Comparison of ENCODE assay signal across 29 cellular contexts in the genomic region with DNA sequence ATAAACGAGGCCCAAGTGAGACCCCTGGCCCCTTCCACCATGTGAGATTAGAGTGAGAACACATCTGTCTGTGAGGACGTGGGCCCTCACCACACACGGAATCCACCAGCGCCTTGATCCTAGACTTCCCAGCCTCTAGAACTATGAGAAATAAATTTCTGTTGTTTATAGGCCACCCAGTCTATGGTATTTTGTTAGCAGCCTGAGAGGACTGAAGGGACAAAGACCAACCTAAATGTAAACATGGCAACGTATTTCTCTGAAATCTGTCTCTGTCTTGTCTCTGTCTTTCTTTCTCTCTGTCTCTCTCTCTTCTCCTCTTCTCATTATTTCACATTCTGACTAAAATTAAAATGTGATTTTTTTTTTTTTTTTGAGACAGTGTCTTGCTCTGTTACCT. TPM values are rescaled to one million over a fixed set of nuclear protein-coding genes. Genes with fewer than 3 reads are reported as not detected.
"Had no signal": no experiment of that assay in that cellular context is flagged by ENCODE, and none has a peak within 500 bp of the region (broad histone marks: within the 10 kb centered on the region; RNA-seq: fewer than 3 reads in every experiment).

No MANE protein-coding gene starts in this region.

- H3K9me3 ChIP-seq: colonic mucosa, esophagus muscularis mucosa, esophagus squamous epithelium, gastrocnemius medialis, gastroesophageal sphincter, heart left ventricle, heart right ventricle had no signal

- FAIRE-seq: colon, endometrium, endothelial cell of umbilical vein, frontal cortex had no signal

- H3K27ac ChIP-seq: colonic mucosa, coronary artery, dorsolateral prefrontal cortex, epithelial cell of prostate, esophagus muscularis mucosa, esophagus squamous epithelium, foreskin keratinocyte, gastrocnemius medialis, gastroesophageal sphincter, heart left ventricle, heart right ventricle had no signal

- H3K4me3 Mint-ChIP-seq: dendritic cell treated with granulocyte-macrophage colony-stimulating factor and Interleukin-4, amounts not matched to agents 40 ng/mL and 50 ng/mL, for 4 days; effector memory CD8-positive, alpha-beta T cell; endodermal cell had no signal

- DNase-seq: colonic mucosa; cortex of kidney; dermis blood vessel endothelial cell; dorsolateral prefrontal cortex; effector CD4-positive, alpha-beta T cell; effector CD8-positive, alpha-beta T cell; effector memory CD4-positive, alpha-beta T cell; effector memory CD8-positive, alpha-beta T cell; endodermal cell; erythroblast; esophagus squamous epithelium; foreskin fibroblast; foreskin keratinocyte; foreskin melanocyte; gastrocnemius medialis; glutamatergic neuron; head of caudate nucleus; heart left ventricle; heart right ventricle had no signal

- H3K4me3 ChIP-seq: colonic mucosa, coronary artery, dorsolateral prefrontal cortex, esophagus muscularis mucosa, esophagus squamous epithelium, gastrocnemius medialis, gastroesophageal sphincter, heart left ventricle, heart right ventricle had no signal

- ATAC-seq: effector memory CD8-positive, alpha-beta T cell; esophagus mucosa; foreskin keratinocyte; gastrocnemius medialis; gastroesophageal sphincter; heart left ventricle; heart right ventricle had no signal

- H3K27ac Mint-ChIP-seq: dendritic cell treated with granulocyte-macrophage colony-stimulating factor and Interleukin-4, amounts not matched to agents 40 ng/mL and 50 ng/mL, for 4 days; effector memory CD8-positive, alpha-beta T cell; endodermal cell had no signal

- H3K36me3 ChIP-seq: colonic mucosa, esophagus muscularis mucosa, esophagus squamous epithelium, gastrocnemius medialis, gastroesophageal sphincter, heart left ventricle, heart right ventricle had no signal

- H3K27me3 Mint-ChIP-seq: dendritic cell treated with granulocyte-macrophage colony-stimulating factor and Interleukin-4, amounts not matched to agents 40 ng/mL and 50 ng/mL, for 4 days had no signal

- H3K27me3 ChIP-seq: colonic mucosa, foreskin keratinocyte, gastrocnemius medialis had no signal

- H3K9me3 Mint-ChIP-seq: dendritic cell treated with granulocyte-macrophage colony-stimulating factor and Interleukin-4, amounts not matched to agents 40 ng/mL and 50 ng/mL, for 4 days; effector memory CD8-positive, alpha-beta T cell; endodermal cell had no signal

- H3K4me1 ChIP-seq: colonic mucosa, esophagus squamous epithelium, foreskin keratinocyte had no signal

RNA-seq across cellular contexts. Expression of gene IFI44L, which starts 15.6 kb away (rescaled TPM):
- total RNA-seq: endodermal cell had no signal

RNA-seq across cellular contexts. Expression of gene IFI44, which starts 45.0 kb away (rescaled TPM):
- total RNA-seq: endodermal cell had no signal
